In the genomic region with DNA sequence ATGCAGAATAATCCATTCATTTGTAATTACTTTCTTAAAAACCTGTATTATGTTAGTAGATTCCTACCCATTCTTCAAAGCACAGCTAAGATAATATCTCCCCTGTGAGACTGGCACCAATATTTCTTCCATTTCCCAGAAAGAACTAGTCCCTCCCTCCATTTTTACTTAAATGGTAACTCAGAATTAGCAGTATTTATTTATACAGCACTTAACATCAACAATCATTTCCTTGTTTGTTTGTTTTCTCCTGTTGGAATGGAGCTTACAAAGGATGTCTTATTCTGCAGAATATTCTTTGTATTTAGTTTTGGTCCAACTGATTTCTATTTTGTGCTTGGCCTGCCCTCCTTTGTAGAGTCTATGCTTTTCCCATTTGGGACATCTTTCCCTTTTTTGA, we compare ENCODE assay signal across 15 cellular contexts. TPM values are rescaled to one million over a fixed set of nuclear protein-coding genes. Genes with fewer than 3 reads are reported as not detected.
DNase-seq lines count a peak whose midpoint lies in the region; ATAC-seq and TF ChIP-seq lines count a peak whose summit lies in the region.
"Had no signal": no experiment of that assay in that cellular context is flagged by ENCODE, and none has a peak within 500 bp of the region (broad histone marks: within the 10 kb centered on the region; RNA-seq: fewer than 3 reads in every experiment).

No MANE protein-coding gene starts in this region.

- H3K79me2 ChIP-seq in GM23338 (replicated peaks; ENCODE audit: insufficient read depth), result no peaks in the 10 kb centered on the region

- H3K27me3 Mint-ChIP-seq in GM23338 (ENCODE audit: insufficient read depth, low read depth, poor library complexity), result no peaks in the 10 kb centered on the region
- H3K27me3 Mint-ChIP-seq: B cell had no signal

- peaks cover 14% of the 10 kb centered on the region for H3K36me3 Mint-ChIP-seq in GM23338 (ENCODE audit: low read depth)
- H3K36me3 Mint-ChIP-seq: CD8-positive, alpha-beta memory T cell had no signal

- intact Hi-C loops in dorsolateral prefrontal cortex (cut with DNase I), result no loop called here

- no peaks in the 10 kb centered on the region for H3K4me1 Mint-ChIP-seq in GM23338
- H3K4me1 Mint-ChIP-seq: CD8-positive, alpha-beta memory T cell had no signal

- no peak for TF ChIP-seq CTCF in GM23338 (conservative IDR thresholded peaks at IDR 0.05; ENCODE audit: low read depth in 2 of 2)
- no peak for TF ChIP-seq CTCF in dorsolateral prefrontal cortex (IDR thresholded peaks at IDR 0.05 in 54 of 56, conservative IDR thresholded peaks at IDR 0.05 in 2 of 56; ENCODE audit: low read depth in 1 of 56, partially characterized antibody in 56 of 56)

- H3K36me3 ChIP-seq in GM23338 (ENCODE audit: insufficient read depth), result no peaks in the 10 kb centered on the region
- H3K36me3 ChIP-seq: BLaER1 treated with 17β-estradiol and CSF1 and Interleukin-3, amounts not matched to agents 10 nM and 100 nM had no signal

- DNase-seq in GM23338 (ENCODE audit: low spot score), result no peak
- no peak for DNase-seq in dorsolateral prefrontal cortex
- DNase-seq in medulla oblongata (ENCODE audit: extremely low spot score), result peak; percentile 37
- DNase-seq in SIG-M5 (lab: John Stamatoyannopoulos, UW), result no peak
- DNase-seq in stimulated activated CD8-positive, alpha-beta memory T cell treated with anti-CD3 and anti-CD28 coated beads, Interleukin-4, amount 100 ng/mL, for 48 hours, result no peak
- DNase-seq in left lobe of liver (ENCODE audit: low spot score), result no peak
- DNase-seq: 8988T; Caco-2; CD8-positive, alpha-beta memory T cell; GM23248; HCEC 1CT had no signal

- ATAC-seq in GM23338 (no peak), HG02588 (IDR thresholded peaks at IDR 0.05; ENCODE audit: unreplicated experiment) (no peak), left lobe of liver (no peak)

- H2AFZ ChIP-seq in GM23338, result 0 out of 2 replicates have a peak overlapping the region, but pooled peaks have one; percentile 39
- H2AFZ ChIP-seq: GM23248 had no signal

- H3K4me3 Mint-ChIP-seq in GM23338, result no peak overlapping the region
- H3K4me3 Mint-ChIP-seq: B cell; CD8-positive, alpha-beta memory T cell had no signal

- peaks cover 20% of the 10 kb centered on the region for H3K9me3 Mint-ChIP-seq in GM23338
- H3K9me3 Mint-ChIP-seq: CD8-positive, alpha-beta memory T cell had no signal

- no peaks in the 10 kb centered on the region for H3K4me1 ChIP-seq in GM23338 (ENCODE audit: insufficient read depth)
- H3K4me1 ChIP-seq: Caco-2 had no signal

- H3K27ac ChIP-seq in GM23338 (ENCODE audit: low read depth) (no peak overlapping the region), dorsolateral prefrontal cortex (peak overlapping the region in 40 of 59 donors; percentile 2 to 72 (median 54))
- H3K27ac ChIP-seq: BLaER1 treated with 17β-estradiol and CSF1 and Interleukin-3, amounts not matched to agents 10 nM and 100 nM; GM23248; HL-60 had no signal

- H4K20me1 ChIP-seq in GM23338 (replicated peaks; ENCODE audit: insufficient read depth), result no peaks in the 10 kb centered on the region
- H4K20me1 ChIP-seq: BLaER1 treated with 17β-estradiol and CSF1 and Interleukin-3, amounts not matched to agents 10 nM and 100 nM had no signal

- no peaks in the 10 kb centered on the region for H3K9me2 ChIP-seq in GM23338 (ENCODE audit: insufficient read depth)

- no peak overlapping the region for H3K4me2 ChIP-seq in GM23338
- H3K4me2 ChIP-seq: BLaER1 treated with 17β-estradiol and CSF1 and Interleukin-3, amounts not matched to agents 10 nM and 100 nM had no signal

- no peak overlapping the region for H3K27ac Mint-ChIP-seq in GM23338
- H3K27ac Mint-ChIP-seq: B cell; CD8-positive, alpha-beta memory T cell had no signal

- H3F3A ChIP-seq in GM23338 (replicated peaks; ENCODE audit: low read depth), result no peaks in the 10 kb centered on the region

- H3K4me3 ChIP-seq in GM23338, result no peak overlapping the region
- H3K4me3 ChIP-seq in dorsolateral prefrontal cortex, result no peak overlapping the region
- H3K4me3 ChIP-seq: BLaER1 treated with 17β-estradiol and CSF1 and Interleukin-3, amounts not matched to agents 10 nM and 100 nM; GM23248 had no signal

- H3K27me3 ChIP-seq in GM23338 (ENCODE audit: insufficient read depth) (no peaks in the 10 kb centered on the region), dorsolateral prefrontal cortex (no peaks in the 10 kb centered on the region)
- H3K27me3 ChIP-seq: BLaER1 treated with 17β-estradiol and CSF1 and Interleukin-3, amounts not matched to agents 10 nM and 100 nM had no signal

TF ChIP-seq in GM23338, 12 proteins besides CTCF, POLR2A, EP300 and RAD21 (continues in another document):
- TF ChIP-seq EZH2phosphoT487 (IDR thresholded peaks at IDR 0.05; ENCODE audit: unreplicated experiment) (no peak), JUNB (IDR thresholded peaks at IDR 0.05; ENCODE audit: unreplicated experiment) (no peak), ETS1 (IDR thresholded peaks at IDR 0.05) (no peak), ZNF331 (CRISPR knock-in tag; IDR thresholded peaks at IDR 0.05; ENCODE audit: low read depth) (no peak), STAT1 (IDR thresholded peaks at IDR 0.05; ENCODE audit: unreplicated experiment) (no peak)
- TF ChIP-seq, protein P1, sequence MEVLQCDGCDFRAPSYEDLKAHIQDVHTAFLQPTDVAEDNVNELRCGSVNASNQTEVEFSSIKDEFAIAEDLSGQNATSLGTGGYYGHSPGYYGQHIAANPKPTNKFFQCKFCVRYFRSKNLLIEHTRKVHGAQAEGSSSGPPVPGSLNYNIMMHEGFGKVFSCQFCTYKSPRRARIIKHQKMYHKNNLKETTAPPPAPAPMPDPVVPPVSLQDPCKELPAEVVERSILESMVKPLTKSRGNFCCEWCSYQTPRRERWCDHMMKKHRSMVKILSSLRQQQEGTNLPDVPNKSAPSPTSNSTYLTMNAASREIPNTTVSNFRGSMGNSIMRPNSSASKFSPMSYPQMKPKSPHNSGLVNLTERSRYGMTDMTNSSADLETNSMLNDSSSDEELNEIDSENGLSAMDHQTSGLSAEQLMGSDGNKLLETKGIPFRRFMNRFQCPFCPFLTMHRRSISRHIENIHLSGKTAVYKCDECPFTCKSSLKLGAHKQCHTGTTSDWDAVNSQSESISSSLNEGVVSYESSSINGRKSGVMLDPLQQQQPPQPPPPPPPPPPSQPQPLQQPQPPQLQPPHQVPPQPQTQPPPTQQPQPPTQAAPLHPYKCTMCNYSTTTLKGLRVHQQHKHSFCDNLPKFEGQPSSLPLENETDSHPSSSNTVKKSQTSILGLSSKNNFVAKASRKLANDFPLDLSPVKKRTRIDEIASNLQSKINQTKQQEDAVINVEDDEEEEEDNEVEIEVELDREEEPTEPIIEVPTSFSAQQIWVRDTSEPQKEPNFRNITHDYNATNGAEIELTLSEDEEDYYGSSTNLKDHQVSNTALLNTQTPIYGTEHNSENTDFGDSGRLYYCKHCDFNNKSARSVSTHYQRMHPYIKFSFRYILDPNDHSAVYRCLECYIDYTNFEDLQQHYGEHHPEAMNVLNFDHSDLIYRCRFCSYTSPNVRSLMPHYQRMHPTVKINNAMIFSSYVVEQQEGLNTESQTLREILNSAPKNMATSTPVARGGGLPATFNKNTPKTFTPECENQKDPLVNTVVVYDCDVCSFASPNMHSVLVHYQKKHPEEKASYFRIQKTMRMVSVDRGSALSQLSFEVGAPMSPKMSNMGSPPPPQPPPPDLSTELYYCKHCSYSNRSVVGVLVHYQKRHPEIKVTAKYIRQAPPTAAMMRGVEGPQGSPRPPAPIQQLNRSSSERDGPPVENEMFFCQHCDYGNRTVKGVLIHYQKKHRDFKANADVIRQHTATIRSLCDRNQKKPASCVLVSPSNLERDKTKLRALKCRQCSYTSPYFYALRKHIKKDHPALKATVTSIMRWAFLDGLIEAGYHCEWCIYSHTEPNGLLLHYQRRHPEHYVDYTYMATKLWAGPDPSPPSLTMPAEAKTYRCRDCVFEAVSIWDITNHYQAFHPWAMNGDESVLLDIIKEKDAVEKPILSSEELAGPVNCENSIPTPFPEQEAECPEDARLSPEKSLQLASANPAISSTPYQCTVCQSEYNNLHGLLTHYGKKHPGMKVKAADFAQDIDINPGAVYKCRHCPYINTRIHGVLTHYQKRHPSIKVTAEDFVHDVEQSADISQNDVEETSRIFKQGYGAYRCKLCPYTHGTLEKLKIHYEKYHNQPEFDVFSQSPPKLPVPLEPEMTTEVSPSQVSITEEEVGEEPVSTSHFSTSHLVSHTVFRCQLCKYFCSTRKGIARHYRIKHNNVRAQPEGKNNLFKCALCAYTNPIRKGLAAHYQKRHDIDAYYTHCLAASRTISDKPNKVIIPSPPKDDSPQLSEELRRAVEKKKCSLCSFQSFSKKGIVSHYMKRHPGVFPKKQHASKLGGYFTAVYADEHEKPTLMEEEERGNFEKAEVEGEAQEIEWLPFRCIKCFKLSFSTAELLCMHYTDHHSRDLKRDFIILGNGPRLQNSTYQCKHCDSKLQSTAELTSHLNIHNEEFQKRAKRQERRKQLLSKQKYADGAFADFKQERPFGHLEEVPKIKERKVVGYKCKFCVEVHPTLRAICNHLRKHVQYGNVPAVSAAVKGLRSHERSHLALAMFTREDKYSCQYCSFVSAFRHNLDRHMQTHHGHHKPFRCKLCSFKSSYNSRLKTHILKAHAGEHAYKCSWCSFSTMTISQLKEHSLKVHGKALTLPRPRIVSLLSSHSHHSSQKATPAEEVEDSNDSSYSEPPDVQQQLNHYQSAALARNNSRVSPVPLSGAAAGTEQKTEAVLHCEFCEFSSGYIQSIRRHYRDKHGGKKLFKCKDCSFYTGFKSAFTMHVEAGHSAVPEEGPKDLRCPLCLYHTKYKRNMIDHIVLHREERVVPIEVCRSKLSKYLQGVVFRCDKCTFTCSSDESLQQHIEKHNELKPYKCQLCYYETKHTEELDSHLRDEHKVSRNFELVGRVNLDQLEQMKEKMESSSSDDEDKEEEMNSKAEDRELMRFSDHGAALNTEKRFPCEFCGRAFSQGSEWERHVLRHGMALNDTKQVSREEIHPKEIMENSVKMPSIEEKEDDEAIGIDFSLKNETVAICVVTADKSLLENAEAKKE (CRISPR knock-in tag; IDR thresholded peaks at IDR 0.05), result no peak

RNA-seq across cellular contexts. Expression of gene PTPN12, which starts 32.1 kb away (rescaled TPM):
- total RNA-seq in GM23338 (2014; rRNA removed; shearing (Covaris generic)), result 131 and 187 TPM in 2 replicates
- polyA plus RNA-seq in GM23338 (2016; fragmentation: Nextera tagmentation; extraction: Ambion mirVana), result 55.1 and 58.8 TPM in 2 replicates
- total RNA-seq in dorsolateral prefrontal cortex (10 to 100 TPM; 45.3 to 86.5 (median 60.7) TPM), left lobe of liver (12.4 TPM)
